Comparison of ENCODE assay signal across 17 cellular contexts in the genomic region with DNA sequence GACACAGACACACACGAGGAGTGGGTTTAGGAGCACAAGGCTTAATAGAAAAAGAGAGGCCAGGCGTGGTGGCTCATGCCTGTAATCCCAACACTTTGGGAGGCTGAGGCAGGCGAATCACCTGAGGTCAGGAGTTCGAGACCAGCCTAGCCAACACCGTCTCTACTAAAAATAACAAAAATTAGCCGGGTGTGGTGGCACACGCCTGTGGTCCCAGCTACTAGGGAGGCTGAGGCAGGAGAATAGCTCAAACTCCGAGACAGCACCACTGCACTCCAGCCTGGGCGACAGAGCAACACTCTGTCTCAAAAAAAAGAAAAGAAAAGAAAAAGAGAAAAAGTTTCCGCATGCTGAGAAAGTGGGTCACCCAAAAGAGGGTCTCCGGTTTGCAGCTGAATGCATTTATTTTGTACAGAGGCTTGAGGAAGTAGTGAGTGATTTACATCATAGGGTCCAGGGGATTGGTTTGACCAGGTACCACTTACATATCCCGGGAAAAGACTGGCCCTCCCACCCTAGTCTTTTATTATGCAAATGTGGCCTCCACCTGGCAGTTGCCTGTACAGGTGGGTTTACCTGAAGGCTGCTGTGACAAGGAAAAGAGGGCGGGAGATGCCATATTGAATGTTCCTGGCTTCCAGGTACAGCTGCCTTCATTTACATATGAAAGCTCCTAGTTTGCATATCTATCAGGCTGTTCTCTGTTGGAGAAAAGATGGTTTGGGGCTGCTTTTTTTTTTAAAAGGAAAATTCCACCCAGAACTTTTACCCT.
DNase-seq lines count a peak whose midpoint lies in the region; ATAC-seq and TF ChIP-seq lines count a peak whose summit lies in the region.
"Had no signal": no experiment of that assay in that cellular context is flagged by ENCODE, and none has a peak within 500 bp of the region (broad histone marks: within the 10 kb centered on the region; RNA-seq: fewer than 3 reads in every experiment).

No MANE protein-coding gene starts in this region.

- H3K4me3 ChIP-seq in HUES64 (ENCODE audit: low read length) = no peak overlapping the region
- peak overlapping the region; percentile 4; the same call in 1 of the 2 replicates for H3K4me3 ChIP-seq in iPS-20b (ENCODE audit: low read length)
- no peak overlapping the region for H3K4me3 ChIP-seq in foreskin fibroblast (ENCODE audit: low read depth in 1 of 2, low read length in 2 of 2)
- no peak overlapping the region for H3K4me3 ChIP-seq in tibial nerve
- H3K4me3 ChIP-seq: GM12878 had no signal

- no peaks in the 10 kb centered on the region for H3K27me3 Mint-ChIP-seq in activated CD8-positive, alpha-beta memory T cell treated with anti-CD3 and anti-CD28 coated beads, Interleukin-2, amount 10 ng/mL, durations not matched to agents 7 days and 5 days

- H3K9me3 ChIP-seq in HUES64 (ENCODE audit: insufficient read depth, low read depth, low read length) (0 out of 2 replicates have a peak, but pooled peaks cover 2% of the 10 kb centered on the region), iPS-20b (ENCODE audit: insufficient read depth, low read depth, low read length) (0 out of 2 replicates have a peak, but pooled peaks cover 9% of the 10 kb centered on the region), tibial nerve (no peaks in the 10 kb centered on the region)

- no peaks in the 10 kb centered on the region for H3K4me1 Mint-ChIP-seq in activated CD8-positive, alpha-beta memory T cell treated with anti-CD3 and anti-CD28 coated beads, Interleukin-2, amount 10 ng/mL, durations not matched to agents 7 days and 5 days

- H3K27ac Mint-ChIP-seq in activated CD8-positive, alpha-beta memory T cell treated with anti-CD3 and anti-CD28 coated beads, Interleukin-2, amount 10 ng/mL, durations not matched to agents 7 days and 5 days = no peak overlapping the region
- H3K27ac Mint-ChIP-seq: CD8-positive, alpha-beta T cell had no signal

- H3K27me3 ChIP-seq in HUES64 (ENCODE audit: insufficient read depth, low read length) (no peaks in the 10 kb centered on the region), iPS-20b (ENCODE audit: insufficient read depth, low read length) (no peaks in the 10 kb centered on the region), tibial nerve (no peaks in the 10 kb centered on the region)

- 0 out of 2 replicates have a peak overlapping the region, but pooled peaks have one; percentile 14 for H3K9ac ChIP-seq in HUES64 (ENCODE audit: low read depth, low read length)
- H3K9ac ChIP-seq in iPS-20b (ENCODE audit: low read depth, low read length) = peak overlapping the region; percentile 35; the same call in 1 of the 2 replicates

- DNase-seq in COLO668 (lab: John Stamatoyannopoulos, UW; ENCODE audit: unreplicated experiment) (peak; percentile 6), foreskin fibroblast (no peak), tibial nerve (ENCODE audit: low spot score in 2 of 2) (no peak)
- DNase-seq in activated CD8-positive, alpha-beta memory T cell treated with anti-CD3 and anti-CD28 coated beads, Interleukin-2, amount 10 ng/mL, durations not matched to agents 7 days and 5 days = no peak
- DNase-seq: CD8-positive, alpha-beta T cell; DND-41; GDM1; NCI-H1048; NCI-H1694; NCI-H2107; NCI-H446 had no signal

- TF ChIP-seq CTCF in VCaP (conservative IDR thresholded peaks at IDR 0.05) (no peak), foreskin fibroblast (IDR thresholded peaks at IDR 0.05; ENCODE audit: low read depth, low read length) (no peak), tibial nerve (IDR thresholded peaks at IDR 0.05) (no peak)

- H3K36me3 Mint-ChIP-seq in activated CD8-positive, alpha-beta memory T cell treated with anti-CD3 and anti-CD28 coated beads, Interleukin-2, amount 10 ng/mL, durations not matched to agents 7 days and 5 days = no peaks in the 10 kb centered on the region
- H3K36me3 Mint-ChIP-seq: CD8-positive, alpha-beta T cell had no signal

- CTCF ChIA-PET in activated CD8-positive, alpha-beta memory T cell treated with anti-CD3 and anti-CD28 coated beads, Interleukin-2, amount 10 ng/mL, durations not matched to agents 7 days and 5 days (lab: Charles Lee) = no interaction called here

- H3K36me3 ChIP-seq in HUES64 (ENCODE audit: insufficient read depth, low read length) = no peaks in the 10 kb centered on the region
- H3K36me3 ChIP-seq in iPS-20b (ENCODE audit: insufficient read depth, low read depth, low read length) = peaks cover 4% of the 10 kb centered on the region; the same call in 1 of the 2 replicates
- H3K36me3 ChIP-seq in tibial nerve = no peaks in the 10 kb centered on the region

- no peak for ATAC-seq in activated CD8-positive, alpha-beta memory T cell treated with anti-CD3 and anti-CD28 coated beads, Interleukin-2, amount 10 ng/mL, durations not matched to agents 7 days and 5 days
- ATAC-seq in HG03432 (IDR thresholded peaks at IDR 0.05; ENCODE audit: unreplicated experiment) = no peak
- ATAC-seq: CD8-positive, alpha-beta T cell; GM12878; Panc1 had no signal

- H3K4me1 ChIP-seq in HUES64 (ENCODE audit: insufficient read depth, low read length) = peaks cover 40% of the 10 kb centered on the region
- H3K4me1 ChIP-seq in iPS-20b (ENCODE audit: insufficient read depth, low read length) = peaks cover 36% of the 10 kb centered on the region
- no peaks in the 10 kb centered on the region for H3K4me1 ChIP-seq in tibial nerve

- no peak overlapping the region for H3K4me3 Mint-ChIP-seq in activated CD8-positive, alpha-beta memory T cell treated with anti-CD3 and anti-CD28 coated beads, Interleukin-2, amount 10 ng/mL, durations not matched to agents 7 days and 5 days
- H3K4me3 Mint-ChIP-seq: CD8-positive, alpha-beta T cell had no signal

- peak overlapping the region; percentile 84 for H3K27ac ChIP-seq in HUES64 (ENCODE audit: low read depth, low read length)
- H3K27ac ChIP-seq in VCaP = peak overlapping the region; percentile 56
- peak overlapping the region; percentile 83 for H3K27ac ChIP-seq in iPS-20b (ENCODE audit: low read length)
- H3K27ac ChIP-seq in tibial nerve = no peak overlapping the region

- TF ChIP-seq POLR2A in tibial nerve (IDR thresholded peaks at IDR 0.05) = no peak

- 82% methylated on average over 13 of the region's 13 CpGs for WGBS in HUES64
- 71 to 82% methylated on average over 13 of the region's 13 CpGs for WGBS in tibial nerve, 2 donors

- H3K9me3 Mint-ChIP-seq in activated CD8-positive, alpha-beta memory T cell treated with anti-CD3 and anti-CD28 coated beads, Interleukin-2, amount 10 ng/mL, durations not matched to agents 7 days and 5 days (ENCODE audit: low read depth) = peaks cover 9% of the 10 kb centered on the region

- TF ChIP-seq EP300 in tibial nerve (IDR thresholded peaks at IDR 0.05) = no peak

Comparison
In these comparisons a context has a peak if more than half of its experiments do, and no peak if none do; other contexts are left out.
1. H3K27ac ChIP-seq: peak in HUES64 (single experiment), VCaP (single experiment) and iPS-20b (single experiment); none in tibial nerve (0 of 4).